ENCODE assay signal across 14 cellular contexts in the genomic region with DNA sequence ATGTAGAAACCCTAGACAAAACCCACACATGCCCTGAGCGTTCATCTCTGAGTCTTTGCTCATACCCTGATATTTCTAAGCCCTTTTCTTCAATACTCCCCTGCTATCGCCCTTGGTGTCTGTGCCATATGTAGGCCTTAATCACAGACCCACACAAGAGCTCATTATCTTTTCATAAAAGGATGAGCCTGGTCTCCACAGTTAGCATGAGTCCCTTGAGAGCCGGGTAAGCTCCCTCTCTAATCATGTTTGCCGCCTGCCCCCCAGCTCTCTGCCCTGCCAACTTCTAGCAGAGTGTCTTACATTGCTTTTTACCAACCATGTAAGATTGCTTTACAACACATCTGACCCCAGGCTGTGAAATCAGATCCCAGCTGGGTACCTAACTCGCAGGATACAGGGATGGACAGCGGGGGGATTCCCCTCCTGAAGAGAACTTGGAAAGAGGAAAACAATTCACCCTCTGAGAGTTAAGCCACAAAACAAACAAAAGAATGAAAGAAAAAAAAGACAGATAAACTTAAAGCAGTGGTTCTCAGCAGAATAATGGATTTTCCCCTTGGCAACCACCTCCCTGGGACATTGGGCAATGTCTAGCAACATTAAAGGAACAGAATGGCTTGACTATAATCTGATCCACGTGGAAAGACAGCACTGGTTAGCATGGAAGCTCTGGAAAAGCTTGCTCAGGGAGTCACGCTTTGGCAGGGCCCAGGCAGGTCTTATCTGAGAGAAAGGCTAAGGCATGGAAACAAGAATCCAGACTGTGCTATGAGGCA. TPM values are rescaled to one million over a fixed set of nuclear protein-coding genes. Genes with fewer than 3 reads are reported as not detected.
A peak's percentile ranks its signal among the peaks of the same experiment; 100 is the strongest.
DNase-seq lines count a peak whose midpoint lies in the region; ATAC-seq and TF ChIP-seq lines count a peak whose summit lies in the region.
"Had no signal": no experiment of that assay in that cellular context is flagged by ENCODE, and none has a peak within 500 bp of the region (broad histone marks: within the 10 kb centered on the region; RNA-seq: fewer than 3 reads in every experiment).

No MANE protein-coding gene starts in this region.

- H3K36me3 ChIP-seq in heart right ventricle = no peaks in the 10 kb centered on the region
- no peaks in the 10 kb centered on the region for H3K36me3 ChIP-seq in right atrium auricular region
- H3K36me3 ChIP-seq: neutrophil, thoracic aorta had no signal

- 62 to 63% methylated on average over 8 of the region's 8 CpGs for WGBS in heart right ventricle, 2 donors

- peaks cover 11% of the 10 kb centered on the region for H3K4me1 Mint-ChIP-seq in type B pancreatic cell (ENCODE audit: unreplicated experiment)
- H3K4me1 Mint-ChIP-seq in activated T-helper 2 cell treated with anti-CD3 and anti-CD28 coated beads, Interferon-gamma antibody, Interleukin-2, Interleukin-4, amounts not matched to agents 10 μg/mL and 5 μg/mL and 100 μg/mL, durations not matched to agents 14 hours and 24 hours and 36 hours (ENCODE audit: low read depth) = no peaks in the 10 kb centered on the region
- peaks cover 1% of the 10 kb centered on the region for H3K4me1 Mint-ChIP-seq in activated CD8-positive, alpha-beta memory T cell treated with anti-CD3 and anti-CD28 coated beads, Interleukin-2, amount 10 ng/mL, durations not matched to agents 7 days and 5 days
- H3K4me1 Mint-ChIP-seq: T-cell had no signal

- peak overlapping the region; percentile 4 for H3K27ac Mint-ChIP-seq in type B pancreatic cell
- H3K27ac Mint-ChIP-seq in activated T-helper 2 cell treated with anti-CD3 and anti-CD28 coated beads, Interferon-gamma antibody, Interleukin-2, Interleukin-4, amounts not matched to agents 10 μg/mL and 5 μg/mL and 100 μg/mL, durations not matched to agents 14 hours and 24 hours and 36 hours = no peak overlapping the region
- H3K27ac Mint-ChIP-seq in activated CD8-positive, alpha-beta memory T cell treated with anti-CD3 and anti-CD28 coated beads, Interleukin-2, amount 10 ng/mL, durations not matched to agents 7 days and 5 days = no peak overlapping the region
- H3K27ac Mint-ChIP-seq: T-cell had no signal

- no peaks in the 10 kb centered on the region for H3K27me3 ChIP-seq in heart right ventricle
- no peaks in the 10 kb centered on the region for H3K27me3 ChIP-seq in right atrium auricular region
- H3K27me3 ChIP-seq: neutrophil had no signal

- H3K27me3 Mint-ChIP-seq in type B pancreatic cell = no peaks in the 10 kb centered on the region
- H3K27me3 Mint-ChIP-seq in activated T-helper 2 cell treated with anti-CD3 and anti-CD28 coated beads, Interferon-gamma antibody, Interleukin-2, Interleukin-4, amounts not matched to agents 10 μg/mL and 5 μg/mL and 100 μg/mL, durations not matched to agents 14 hours and 24 hours and 36 hours (ENCODE audit: low read depth) = no peaks in the 10 kb centered on the region
- peaks cover 8% of the 10 kb centered on the region for H3K27me3 Mint-ChIP-seq in activated CD8-positive, alpha-beta memory T cell treated with anti-CD3 and anti-CD28 coated beads, Interleukin-2, amount 10 ng/mL, durations not matched to agents 7 days and 5 days

- DNase-seq in heart right ventricle (no peak), right atrium auricular region (ENCODE audit: low spot score) (no peak), SK-N-DZ (ENCODE audit: low spot score) (peak; percentile 27), fibroblast of the aortic adventitia (ENCODE audit: low read depth) (peak; percentile 88), type B pancreatic cell (ENCODE audit: extremely low spot score, unreplicated experiment) (no peak), OCI-M2 (lab: John Stamatoyannopoulos, UW; ENCODE audit: unreplicated experiment) (no peak)
- DNase-seq in activated T-helper 2 cell treated with anti-CD3 and anti-CD28 coated beads, Interferon-gamma antibody, Interleukin-2, Interleukin-4, amounts not matched to agents 10 μg/mL and 5 μg/mL and 100 μg/mL, durations not matched to agents 14 hours and 24 hours and 36 hours (ENCODE audit: low spot score) = no peak
- DNase-seq in activated CD8-positive, alpha-beta memory T cell treated with anti-CD3 and anti-CD28 coated beads, Interleukin-2, amount 10 ng/mL, durations not matched to agents 7 days and 5 days = no peak
- DNase-seq: activated CD4-positive, alpha-beta T cell treated with anti-CD3 and anti-CD28 coated beads for 1 hour; KG1; NCI-H1930; T-cell had no signal

- no peaks in the 10 kb centered on the region for H3K9me3 ChIP-seq in heart right ventricle
- no peaks in the 10 kb centered on the region for H3K9me3 ChIP-seq in right atrium auricular region
- H3K9me3 ChIP-seq: neutrophil, thoracic aorta had no signal

- CTCF ChIA-PET in activated CD8-positive, alpha-beta memory T cell treated with anti-CD3 and anti-CD28 coated beads, Interleukin-2, amount 10 ng/mL, durations not matched to agents 7 days and 5 days (lab: Charles Lee) = interaction anchor here (0.7 kb wide), 1 partner anchor 14 kb away, joined by 3 read pairs; no protein-coding TSS in a partner anchor

- intact Hi-C loops in heart right ventricle (cut with DNase I) = no loop called here
- intact Hi-C loops in activated T-helper 2 cell treated with anti-CD3 and anti-CD28 coated beads, Interferon-gamma antibody, Interleukin-2, Interleukin-4, amounts not matched to agents 10 μg/mL and 5 μg/mL and 100 μg/mL, durations not matched to agents 14 hours and 24 hours and 36 hours (cut with micrococcal nuclease) = no loop called here

- H3K9me3 Mint-ChIP-seq in type B pancreatic cell = no peaks in the 10 kb centered on the region
- peaks cover 2% of the 10 kb centered on the region for H3K9me3 Mint-ChIP-seq in activated T-helper 2 cell treated with anti-CD3 and anti-CD28 coated beads, Interferon-gamma antibody, Interleukin-2, Interleukin-4, amounts not matched to agents 10 μg/mL and 5 μg/mL and 100 μg/mL, durations not matched to agents 14 hours and 24 hours and 36 hours
- H3K9me3 Mint-ChIP-seq in activated CD8-positive, alpha-beta memory T cell treated with anti-CD3 and anti-CD28 coated beads, Interleukin-2, amount 10 ng/mL, durations not matched to agents 7 days and 5 days (ENCODE audit: low read depth) = no peaks in the 10 kb centered on the region

- no peak overlapping the region for H3K27ac ChIP-seq in heart right ventricle
- H3K27ac ChIP-seq in right atrium auricular region = no peak overlapping the region
- H3K27ac ChIP-seq: neutrophil, thoracic aorta had no signal

- peak in 5 of 8 donors; percentile 33 to 72 (median 59) for ATAC-seq in heart right ventricle
- no peak for ATAC-seq in activated CD8-positive, alpha-beta memory T cell treated with anti-CD3 and anti-CD28 coated beads, Interleukin-2, amount 10 ng/mL, durations not matched to agents 7 days and 5 days
- ATAC-seq: T-cell had no signal

- TF ChIP-seq CTCF in heart right ventricle (IDR thresholded peaks at IDR 0.05) (no peak), right atrium auricular region (IDR thresholded peaks at IDR 0.05) (no peak), fibroblast of the aortic adventitia (IDR thresholded peaks at IDR 0.05; ENCODE audit: insufficient read depth, low read length) (no peak), type B pancreatic cell (conservative IDR thresholded peaks at IDR 0.05) (no peak)

- H3K4me1 ChIP-seq in heart right ventricle (no peaks in the 10 kb centered on the region), right atrium auricular region (no peaks in the 10 kb centered on the region)

- no peaks in the 10 kb centered on the region for H3K36me3 Mint-ChIP-seq in type B pancreatic cell
- H3K36me3 Mint-ChIP-seq in activated T-helper 2 cell treated with anti-CD3 and anti-CD28 coated beads, Interferon-gamma antibody, Interleukin-2, Interleukin-4, amounts not matched to agents 10 μg/mL and 5 μg/mL and 100 μg/mL, durations not matched to agents 14 hours and 24 hours and 36 hours (ENCODE audit: low read depth) = no peaks in the 10 kb centered on the region
- H3K36me3 Mint-ChIP-seq in activated CD8-positive, alpha-beta memory T cell treated with anti-CD3 and anti-CD28 coated beads, Interleukin-2, amount 10 ng/mL, durations not matched to agents 7 days and 5 days = no peaks in the 10 kb centered on the region
- H3K36me3 Mint-ChIP-seq: T-cell had no signal

- H3K4me3 ChIP-seq in heart right ventricle (no peak overlapping the region), right atrium auricular region (no peak overlapping the region), fibroblast of the aortic adventitia (ENCODE audit: low read depth, low read length) (no peak overlapping the region)
- H3K4me3 ChIP-seq: thoracic aorta had no signal

- H3K4me3 Mint-ChIP-seq in type B pancreatic cell = no peak overlapping the region
- no peak overlapping the region for H3K4me3 Mint-ChIP-seq in activated T-helper 2 cell treated with anti-CD3 and anti-CD28 coated beads, Interferon-gamma antibody, Interleukin-2, Interleukin-4, amounts not matched to agents 10 μg/mL and 5 μg/mL and 100 μg/mL, durations not matched to agents 14 hours and 24 hours and 36 hours (ENCODE audit: low read depth)
- H3K4me3 Mint-ChIP-seq in activated CD8-positive, alpha-beta memory T cell treated with anti-CD3 and anti-CD28 coated beads, Interleukin-2, amount 10 ng/mL, durations not matched to agents 7 days and 5 days = no peak overlapping the region
- H3K4me3 Mint-ChIP-seq: T-cell had no signal

RNA-seq across cellular contexts. Expression of gene ATOH7, which starts 39.4 kb away (rescaled TPM):
- total RNA-seq in heart right ventricle = not detected
- under 1 TPM in 1 of 2 donors, not detected in 1; 0.01 TPM for polyA plus RNA-seq in heart right ventricle
- total RNA-seq in right atrium auricular region = not detected
- 1.1 TPM in 1 of 2 replicates, not detected in the other for polyA plus RNA-seq in SK-N-DZ (2014; cell fraction: cytosol; rRNA removed)
- polyA plus RNA-seq in SK-N-DZ (2014; cell fraction: nucleus; rRNA removed) = 0.54 and 0.73 TPM in 2 replicates
- total RNA-seq in fibroblast of the aortic adventitia (ENCODE audit: low replicate concordance) = not detected in 2 replicates
- total RNA-seq in type B pancreatic cell (ENCODE audit: low replicate concordance) = 0.31 and 0.60 TPM in 2 replicates
- total RNA-seq in activated T-helper 2 cell treated with anti-CD3 and anti-CD28 coated beads, Interferon-gamma antibody, Interleukin-2, Interleukin-4, amounts not matched to agents 10 μg/mL and 5 μg/mL and 100 μg/mL, durations not matched to agents 14 hours and 24 hours and 36 hours = not detected in 2 replicates
- not detected for total RNA-seq in activated CD8-positive, alpha-beta memory T cell treated with anti-CD3 and anti-CD28 coated beads, Interleukin-2, amount 10 ng/mL, durations not matched to agents 7 days and 5 days
- total RNA-seq: T-cell, thoracic aorta had no signal

Comparison
In these comparisons a context has a peak if more than half of its experiments do, and no peak if none do; other contexts are left out.
1. DNase-seq: peak in SK-N-DZ (single experiment) and fibroblast of the aortic adventitia (single experiment); none in heart right ventricle (0 of 2), right atrium auricular region (single experiment), type B pancreatic cell (single experiment), activated T-helper 2 cell treated with anti-CD3 and anti-CD28 coated beads, Interferon-gamma antibody, Interleukin-2, Interleukin-4, amounts not matched to agents 10 μg/mL and 5 μg/mL and 100 μg/mL, durations not matched to agents 14 hours and 24 hours and 36 hours (single experiment), OCI-M2 (single experiment) and activated CD8-positive, alpha-beta memory T cell treated with anti-CD3 and anti-CD28 coated beads, Interleukin-2, amount 10 ng/mL, durations not matched to agents 7 days and 5 days (single experiment).